13 cellular contexts compared by ENCODE assay signal in the genomic region with DNA sequence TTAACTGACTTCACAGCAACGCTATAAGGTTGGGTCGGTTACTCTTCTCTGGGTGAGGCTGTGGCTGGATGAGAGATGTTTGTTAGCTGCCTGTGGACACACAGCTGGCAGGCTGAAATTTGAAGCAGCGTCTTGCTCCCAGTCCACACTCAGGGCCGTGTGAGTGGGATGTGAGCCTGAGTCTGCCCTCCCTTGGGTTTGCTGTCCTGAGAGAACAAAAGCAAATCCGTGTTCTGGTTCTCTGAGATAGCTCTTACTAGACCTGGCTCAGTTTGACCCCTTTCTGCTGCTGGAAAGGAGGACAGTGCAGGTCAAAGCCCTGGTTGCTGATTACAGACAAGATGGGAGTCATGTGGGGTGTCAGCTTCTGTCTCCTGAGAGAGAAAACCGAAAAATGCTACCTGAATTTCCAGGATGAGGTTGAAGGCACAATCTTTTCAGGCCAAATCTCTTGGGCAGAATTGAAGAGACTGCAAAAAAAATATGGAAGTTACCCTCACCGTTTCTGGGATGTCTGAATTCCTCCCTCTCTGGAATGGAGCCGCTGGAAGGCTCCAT.
DNase-seq lines count a peak whose midpoint lies in the region; ATAC-seq, FAIRE-seq and TF ChIP-seq lines count a peak whose summit lies in the region.
"Had no signal": no experiment of that assay in that cellular context is flagged by ENCODE, and none has a peak within 500 bp of the region (broad histone marks: within the 10 kb centered on the region; RNA-seq: fewer than 3 reads in every experiment).

No MANE protein-coding gene starts in this region.

- DNase-seq in HTR-8/SVneo (ENCODE audit: insufficient read length, low spot score) = no peak
- DNase-seq in ecto neural progenitor cell (ENCODE audit: low spot score) = peak; percentile 34
- DNase-seq in mesothelial cell of epicardium (ENCODE audit: low spot score in 2 of 2, unreplicated experiment in 2 of 2) = no peak
- no peak for DNase-seq in smooth muscle cell (lab: John Stamatoyannopoulos, UW; ENCODE audit: unreplicated experiment)
- DNase-seq in NCI-H2171 treated with DMSO at 0.1 percent for 48 hours (lab: John Stamatoyannopoulos, UW) = no peak
- DNase-seq in NCI-H510A (lab: John Stamatoyannopoulos, UW) = no peak
- DNase-seq: activated T-cell treated with anti-CD3 and anti-CD28 coated beads for 4 hours, amniotic stem cell, GDM1, substantia nigra had no signal

- H3K9ac ChIP-seq in smooth muscle cell (ENCODE audit: low read depth) = peak overlapping the region; percentile 56

- H3K36me3 Mint-ChIP-seq in mesothelial cell of epicardium = peaks cover 10% of the 10 kb centered on the region

- peaks cover 68% of the 10 kb centered on the region for H3K4me1 Mint-ChIP-seq in mesothelial cell of epicardium

- no peak for TF ChIP-seq CTCF in mesothelial cell of epicardium (IDR thresholded peaks at IDR 0.05; ENCODE audit: unreplicated experiment)
- TF ChIP-seq CTCF in smooth muscle cell (IDR thresholded peaks at IDR 0.05; ENCODE audit: borderline replicate concordance, insufficient read depth, poor library complexity, severe bottlenecking) = no peak

- H3K4me3 ChIP-seq in smooth muscle cell = no peak overlapping the region

- peaks cover 9% of the 10 kb centered on the region for H3K9me3 Mint-ChIP-seq in mesothelial cell of epicardium

- H3K79me2 ChIP-seq in smooth muscle cell (ENCODE audit: low read depth) = no peaks in the 10 kb centered on the region

- peak; percentile 48 for FAIRE-seq in HTR-8/SVneo (lab: Jason Lieb, UNC)

- peak overlapping the region; percentile 47 for H3K4me2 ChIP-seq in smooth muscle cell

- H3F3A ChIP-seq in smooth muscle cell (ENCODE audit: low read depth) = peaks cover 10% of the 10 kb centered on the region

- H3K27ac ChIP-seq in smooth muscle cell (ENCODE audit: low read depth) = peak overlapping the region; percentile 91
- H3K27ac ChIP-seq: neutrophil had no signal

- no peaks in the 10 kb centered on the region for H4K20me1 ChIP-seq in smooth muscle cell (ENCODE audit: low read depth)

- peak overlapping the region; percentile 52 for H2AFZ ChIP-seq in smooth muscle cell (ENCODE audit: low read depth)

- peak overlapping the region; percentile 97 for H3K27ac Mint-ChIP-seq in mesothelial cell of epicardium

- H3K4me3 Mint-ChIP-seq in mesothelial cell of epicardium = no peak overlapping the region

- ATAC-seq in GM19023 (IDR thresholded peaks at IDR 0.05; ENCODE audit: unreplicated experiment) (no peak), GM18517 (IDR thresholded peaks at IDR 0.05; ENCODE audit: unreplicated experiment) (no peak)

- no peaks in the 10 kb centered on the region for H3K27me3 Mint-ChIP-seq in mesothelial cell of epicardium (ENCODE audit: low read depth)

- H3K27me3 ChIP-seq in smooth muscle cell (ENCODE audit: low read depth) = no peaks in the 10 kb centered on the region
- H3K27me3 ChIP-seq: neutrophil had no signal

- H3K4me1 ChIP-seq in smooth muscle cell (ENCODE audit: low read depth) = peaks cover 54% of the 10 kb centered on the region

- no peaks in the 10 kb centered on the region for H3K36me3 ChIP-seq in smooth muscle cell (ENCODE audit: low read depth)
- H3K36me3 ChIP-seq: neutrophil had no signal

- H3K9me3 ChIP-seq in smooth muscle cell (replicated peaks; ENCODE audit: low read depth) = no peaks in the 10 kb centered on the region
- H3K9me3 ChIP-seq: neutrophil had no signal

- 56% methylated on average over 8 of the region's 8 CpGs for WGBS in smooth muscle cell (ENCODE audit: low lambda C conversion rate)
